Comparison of ENCODE assay signal across 24 cellular contexts in the genomic region with DNA sequence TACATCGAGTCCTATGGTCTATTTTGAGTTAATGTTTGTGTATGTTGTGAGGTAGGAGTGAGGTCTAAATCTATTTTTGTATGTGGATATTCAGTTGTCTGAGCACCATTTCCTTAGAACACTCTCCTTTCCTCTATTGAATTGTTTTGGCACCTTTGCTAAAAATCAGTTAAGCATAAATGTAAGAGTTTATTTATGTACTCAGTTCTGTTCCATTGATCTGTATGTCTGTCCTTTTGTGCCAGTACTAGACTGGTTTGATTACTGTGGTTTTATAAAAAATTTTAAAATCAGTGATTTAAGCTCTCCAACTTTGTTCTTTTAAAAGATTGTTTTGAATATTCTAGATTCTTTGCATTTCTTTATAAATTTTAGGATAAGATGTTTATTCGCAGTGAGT.
"Had no signal": no experiment of that assay in that cellular context is flagged by ENCODE, and none has a peak within 500 bp of the region (broad histone marks: within the 10 kb centered on the region; RNA-seq: fewer than 3 reads in every experiment).

No MANE protein-coding gene starts in this region.

- H3K4me2 ChIP-seq: hepatocyte had no signal

- H3K36me3 ChIP-seq: colonic mucosa, esophagus squamous epithelium, gastrocnemius medialis, heart left ventricle, left ventricle myocardium inferior, lower lobe of right lung had no signal

- H3K27ac ChIP-seq: colonic mucosa, epithelial cell of prostate, esophagus squamous epithelium, gastrocnemius medialis, heart left ventricle, hepatocyte, left ventricle myocardium inferior, lower lobe of right lung had no signal

- DNase-seq: colonic mucosa; cortex of kidney; effector CD8-positive, alpha-beta T cell; effector memory CD8-positive, alpha-beta T cell; endodermal cell; erythroblast; esophagus squamous epithelium; foreskin fibroblast; foreskin melanocyte; gastrocnemius medialis; heart left ventricle; hypothalamus; immature natural killer cell; left cardiac atrium; left ventricle myocardium inferior; lower lobe of right lung; mesenchymal stem cell; mucosa of descending colon; naive B cell; naive thymus-derived CD8-positive, alpha-beta T cell had no signal

- H3K4me3 ChIP-seq: colonic mucosa, esophagus squamous epithelium, gastrocnemius medialis, heart left ventricle, hepatocyte, left ventricle myocardium inferior, lower lobe of right lung, mucosa of descending colon had no signal

- H3K4me1 ChIP-seq: colonic mucosa, esophagus squamous epithelium, gastrocnemius medialis, heart left ventricle, left ventricle myocardium inferior, lower lobe of right lung had no signal

- H2AFZ ChIP-seq: hepatocyte had no signal

- H3K9me3 ChIP-seq: colonic mucosa, esophagus squamous epithelium, gastrocnemius medialis, heart left ventricle, left ventricle myocardium inferior, lower lobe of right lung, mucosa of descending colon had no signal

- ATAC-seq: effector memory CD8-positive, alpha-beta T cell; esophagus mucosa; gastrocnemius medialis; heart left ventricle; left cardiac atrium; lower lobe of right lung; mucosa of descending colon; naive thymus-derived CD8-positive, alpha-beta T cell had no signal

- H3K27me3 ChIP-seq: colonic mucosa, esophagus squamous epithelium, gastrocnemius medialis, heart left ventricle, hepatocyte had no signal

- H3K79me2 ChIP-seq: hepatocyte had no signal

- FAIRE-seq: keratinocyte had no signal
